15 cellular contexts compared by ENCODE assay signal in genomic region chr15:77867266-77868047, GRCh38.
"Had no signal": no experiment of that assay in that cellular context is flagged by ENCODE, and none has a peak within 500 bp of the region (broad histone marks: within the 10 kb centered on the region; RNA-seq: fewer than 3 reads in every experiment).

No MANE protein-coding gene starts in this region.

- DNase-seq: activated CD4-positive, alpha-beta T cell treated with anti-CD3 and anti-CD28 coated beads for 1 hour; activated CD4-positive, alpha-beta T cell treated with anti-CD3 and anti-CD28 coated beads, Interleukin-2, amount 50 U/mL, for 48 hours; activated CD8-positive, alpha-beta memory T cell treated with anti-CD3 and anti-CD28 coated beads, Interleukin-2, amount 10 ng/mL, durations not matched to agents 7 days and 5 days; activated naive CD4-positive, alpha-beta T cell treated with anti-CD3 and anti-CD28 coated beads for 36 hours; adrenal gland; central memory CD4-positive, alpha-beta T cell; erythroblast; mesendoderm; thyroid gland had no signal

- H3K27ac Mint-ChIP-seq: activated CD8-positive, alpha-beta memory T cell treated with anti-CD3 and anti-CD28 coated beads, Interleukin-2, amount 10 ng/mL, durations not matched to agents 7 days and 5 days; activated naive CD4-positive, alpha-beta T cell treated with anti-CD3 and anti-CD28 coated beads for 36 hours; activated T-helper 1 cell treated with anti-CD3 and anti-CD28 coated beads, Interleukin-12 subunit alpha, Interleukin-12 subunit beta, Interleukin-2, Interleukin-4 antibody, amounts not matched to agents 30 ng/mL and 10 ng/mL and 1 ng/mL, durations not matched to agents 14 hours and 24 hours and 36 hours had no signal

- H3K4me3 ChIP-seq: adrenal gland, hepatocyte, pancreas, skin epidermis, thyroid gland, vagina had no signal

- H3K27me3 ChIP-seq: adrenal gland, hepatocyte, pancreas, thyroid gland, vagina had no signal

- ATAC-seq: activated CD8-positive, alpha-beta memory T cell treated with anti-CD3 and anti-CD28 coated beads, Interleukin-2, amount 10 ng/mL, durations not matched to agents 7 days and 5 days; left colon; pancreas had no signal

- H3K36me3 Mint-ChIP-seq: activated CD8-positive, alpha-beta memory T cell treated with anti-CD3 and anti-CD28 coated beads, Interleukin-2, amount 10 ng/mL, durations not matched to agents 7 days and 5 days had no signal

- H3K9me3 ChIP-seq: adrenal gland, pancreas, thyroid gland, vagina had no signal

- H3K27ac ChIP-seq: adrenal gland, hepatocyte, pancreas, skin epidermis, thyroid gland, vagina had no signal

- H3K9me3 Mint-ChIP-seq: activated naive CD4-positive, alpha-beta T cell treated with anti-CD3 and anti-CD28 coated beads for 36 hours; activated T-helper 1 cell treated with anti-CD3 and anti-CD28 coated beads, Interleukin-12 subunit alpha, Interleukin-12 subunit beta, Interleukin-2, Interleukin-4 antibody, amounts not matched to agents 30 ng/mL and 10 ng/mL and 1 ng/mL, durations not matched to agents 14 hours and 24 hours and 36 hours had no signal

- H3K36me3 ChIP-seq: adrenal gland, pancreas, thyroid gland, vagina had no signal

- H3K4me1 ChIP-seq: adrenal gland, pancreas, vagina had no signal

- H3K4me3 Mint-ChIP-seq: activated CD8-positive, alpha-beta memory T cell treated with anti-CD3 and anti-CD28 coated beads, Interleukin-2, amount 10 ng/mL, durations not matched to agents 7 days and 5 days; activated naive CD4-positive, alpha-beta T cell treated with anti-CD3 and anti-CD28 coated beads for 36 hours; activated T-helper 1 cell treated with anti-CD3 and anti-CD28 coated beads, Interleukin-12 subunit alpha, Interleukin-12 subunit beta, Interleukin-2, Interleukin-4 antibody, amounts not matched to agents 30 ng/mL and 10 ng/mL and 1 ng/mL, durations not matched to agents 14 hours and 24 hours and 36 hours had no signal

- H3K4me1 Mint-ChIP-seq: activated CD8-positive, alpha-beta memory T cell treated with anti-CD3 and anti-CD28 coated beads, Interleukin-2, amount 10 ng/mL, durations not matched to agents 7 days and 5 days had no signal
